ENCODE assay signal across 1 cellular context in genomic region chr1:6724517-6725141, GRCh38.
TF ChIP-seq lines count a peak whose summit lies in the region.

No MANE protein-coding gene starts in this region.

TF ChIP-seq in SK-N-SH, 30 proteins besides CTCF, POLR2A, EP300 and RAD21 (continued from another document):
- peak; percentile 64; the same call in 1 of the 2 replicates for TF ChIP-seq FOSL2 (IDR thresholded peaks at IDR 0.05; ENCODE audit: borderline replicate concordance, low read depth)
TF ChIP-seq in SK-N-SH: peak in this region for 7.
